ENCODE assay signal across 20 cellular contexts in genomic region chr1:243481101-243481500, GRCh38.
DNase-seq lines count a peak whose midpoint lies in the region; ATAC-seq, FAIRE-seq and TF ChIP-seq lines count a peak whose summit lies in the region.
"Had no signal": no experiment of that assay in that cellular context is flagged by ENCODE, and none has a peak within 500 bp of the region (broad histone marks: within the 10 kb centered on the region; RNA-seq: fewer than 3 reads in every experiment).

No MANE protein-coding gene starts in this region.

- H3K56ac ChIP-seq in H1 (replicated peaks; ENCODE audit: insufficient read length, low read depth, low read length), result no peak overlapping the region

- intact Hi-C loops in left ventricle myocardium superior (cut with micrococcal nuclease), result no loop called here

- no peak overlapping the region for H3K4me3 Mint-ChIP-seq in activated naive CD8-positive, alpha-beta T cell treated with anti-CD3 and anti-CD28 coated beads, Interleukin-2, amount 10 ng/mL, durations not matched to agents 7 days and 5 days
- H3K4me3 Mint-ChIP-seq in activated naive CD8-positive, alpha-beta T cell treated with anti-CD3 and anti-CD28 coated beads for 36 hours, result no peak overlapping the region
- H3K4me3 Mint-ChIP-seq in T-helper 17 cell, result no peak overlapping the region
- H3K4me3 Mint-ChIP-seq: CD14-positive monocyte had no signal

- peak overlapping the region; percentile 60; the same call in 1 of the 2 replicates for H2BK12ac ChIP-seq in H1 (ENCODE audit: low read depth, low read length)

- TF ChIP-seq POLR2A in H1 (IDR thresholded peaks at IDR 0.05; ENCODE audit: control extremely low read depth in 1 of 2, low read depth in 2 of 2, low read length in 2 of 2), result no peak

- no peaks in the 10 kb centered on the region for H3K36me3 ChIP-seq in H1 (ENCODE audit: control insufficient read depth in 2 of 4, insufficient read depth in 4 of 4, low read length in 3 of 4)

- no peak for FAIRE-seq in H1 (lab: Jason Lieb, UNC)
- FAIRE-seq: A549, G401.6, GM18507 had no signal

- H3K4me1 ChIP-seq in H1 (replicated peaks in 1 of 4; ENCODE audit: control insufficient read depth in 3 of 4, insufficient read depth in 4 of 4, low read length in 3 of 4), result peaks cover 3 to 24% (median 18%) of the 10 kb centered on the region in 4 experiments

- POLR2A ChIA-PET in activated naive CD8-positive, alpha-beta T cell treated with anti-CD3 and anti-CD28 coated beads, Interleukin-2, amount 10 ng/mL, durations not matched to agents 7 days and 5 days (lab: Charles Lee), result no interaction called here
- POLR2A ChIA-PET in H1 (lab: Charles Lee; ENCODE audit: partially characterized antibody), result interaction anchor here (0.5 to 1.9 kb wide), 2 partner anchors 10 to 802 kb away, joined by 3 to 7 read pairs; no protein-coding TSS in a partner anchor

- H3K4ac ChIP-seq in H1 (replicated peaks; ENCODE audit: insufficient read length, low read depth, low read length), result peak overlapping the region; percentile 88

- no peaks in the 10 kb centered on the region for H4K20me1 ChIP-seq in H1 (replicated peaks in 1 of 2; ENCODE audit: control insufficient read depth in 1 of 2, insufficient read depth in 2 of 2, low read length in 2 of 2)

- H2AK5ac ChIP-seq in H1 (ENCODE audit: low read depth, low read length), result peak overlapping the region; percentile 94; the same call in 1 of the 2 replicates

- peak; percentile 46 for ATAC-seq in activated naive CD8-positive, alpha-beta T cell treated with anti-CD3 and anti-CD28 coated beads, Interleukin-2, amount 10 ng/mL, durations not matched to agents 7 days and 5 days (ENCODE audit: low read depth)
- ATAC-seq in T-helper 17 cell (no peak), left ventricle myocardium superior (no peak)
- ATAC-seq: Panc1 had no signal

- H4K5ac ChIP-seq in H1 (ENCODE audit: insufficient read length, low read depth, low read length), result no peak overlapping the region

- H4K8ac ChIP-seq in H1 (ENCODE audit: extremely low read depth, insufficient read depth, low read length), result no peak overlapping the region

- H3K14ac ChIP-seq in H1 (ENCODE audit: insufficient read length), result no peak overlapping the region

- no peak overlapping the region for H3K4me2 ChIP-seq in H1 (ENCODE audit: insufficient read depth in 1 of 2, low read depth in 2 of 2, low read length in 2 of 2)
- H3K4me2 ChIP-seq: KMS-11 had no signal

- peak overlapping the region; percentile 32; the same call in 1 of the 2 replicates for H2BK5ac ChIP-seq in H1 (ENCODE audit: low read depth, low read length)

- 90% methylated on average over 5 of the region's 5 CpGs; no CpG with 5 or more reads in 1 of the 2 experiments for WGBS in H1 (ENCODE audit: extremely low coverage in 1 of 2, insufficient coverage in 1 of 2, insufficient read length in 1 of 2, insufficient replicate concordance in 2 of 2, low coverage in 1 of 2, low lambda C conversion rate in 2 of 2, missing lambda C conversion rate in 1 of 2), 2 experiments

- H3K4me1 Mint-ChIP-seq in activated naive CD8-positive, alpha-beta T cell treated with anti-CD3 and anti-CD28 coated beads, Interleukin-2, amount 10 ng/mL, durations not matched to agents 7 days and 5 days, result peaks cover 19% of the 10 kb centered on the region
- H3K4me1 Mint-ChIP-seq in activated naive CD8-positive, alpha-beta T cell treated with anti-CD3 and anti-CD28 coated beads for 36 hours, result peaks cover 9% of the 10 kb centered on the region
- peaks cover 23% of the 10 kb centered on the region for H3K4me1 Mint-ChIP-seq in T-helper 17 cell

- H3K79me1 ChIP-seq in H1 (ENCODE audit: low read depth, low read length), result no peaks in the 10 kb centered on the region

- H3K23me2 ChIP-seq in H1 (ENCODE audit: low read depth, low read length), result peaks cover 16% of the 10 kb centered on the region

- peak overlapping the region; percentile 44 for H4K91ac ChIP-seq in H1 (replicated peaks; ENCODE audit: insufficient read length, low read length)

- no peak for TF ChIP-seq RAD21 in H1 (IDR thresholded peaks at IDR 0.05 in 1 of 2, conservative IDR thresholded peaks at IDR 0.05 in 1 of 2; ENCODE audit: low read depth in 2 of 2, low read length in 2 of 2)

- H3K23ac ChIP-seq in H1 (ENCODE audit: insufficient read length), result no peak overlapping the region

- peak overlapping the region; percentile 82 for H2BK20ac ChIP-seq in H1 (ENCODE audit: low read length)

- H3K9me3 Mint-ChIP-seq in activated naive CD8-positive, alpha-beta T cell treated with anti-CD3 and anti-CD28 coated beads, Interleukin-2, amount 10 ng/mL, durations not matched to agents 7 days and 5 days, result peaks cover 3% of the 10 kb centered on the region
- peaks cover 3% of the 10 kb centered on the region for H3K9me3 Mint-ChIP-seq in activated naive CD8-positive, alpha-beta T cell treated with anti-CD3 and anti-CD28 coated beads for 36 hours

- H3K4me3 ChIP-seq in H1 (ENCODE audit: extremely low read depth in 1 of 4, insufficient read depth in 2 of 4, low read depth in 3 of 4, low read length in 4 of 4), result no peak overlapping the region
- H3K4me3 ChIP-seq: A549 had no signal

- H3K9me3 ChIP-seq in T-helper 17 cell (ENCODE audit: control insufficient read depth, low read length, poor library complexity, severe bottlenecking) (no peaks in the 10 kb centered on the region), H1 (ENCODE audit: insufficient read depth in 2 of 2, low read depth in 1 of 2, low read length in 1 of 2) (no peaks in the 10 kb centered on the region)
- H3K9me3 ChIP-seq: A549 had no signal

- CTCF ChIA-PET in H1 (lab: Charles Lee; ENCODE audit: partially characterized antibody), result interaction anchor here (1.3 kb wide), 1 partner anchor 15 kb away, joined by 4 read pairs; no protein-coding TSS in a partner anchor

- 0 out of 2 replicates have a peak overlapping the region, but pooled peaks have one; percentile 72 for H2BK15ac ChIP-seq in H1 (ENCODE audit: low read length)

- H3K79me2 ChIP-seq in H1 (ENCODE audit: control insufficient read depth in 1 of 2, insufficient read depth in 2 of 2, low read length in 2 of 2), result no peaks in the 10 kb centered on the region

- no peak overlapping the region for H3K9ac ChIP-seq in H1 (replicated peaks in 1 of 4; ENCODE audit: extremely low read depth in 1 of 4, low read depth in 3 of 4, low read length in 3 of 4)
- H3K9ac ChIP-seq: KMS-11 had no signal

- no peak overlapping the region for H3K27ac ChIP-seq in H1 (ENCODE audit: low read depth, low read length)
- H3K27ac ChIP-seq: KMS-11 had no signal

- no peak for DNase-seq in activated naive CD8-positive, alpha-beta T cell treated with anti-CD3 and anti-CD28 coated beads, Interleukin-2, amount 10 ng/mL, durations not matched to agents 7 days and 5 days
- DNase-seq in activated naive CD8-positive, alpha-beta T cell treated with anti-CD3 and anti-CD28 coated beads for 36 hours, result no peak
- DNase-seq in T-helper 17 cell, result no peak
- DNase-seq in H1 (ENCODE audit: low read depth in 1 of 2, low spot score in 2 of 2), result no peak
- no peak for DNase-seq in NCI-H1092 treated with DMSO at 0.1 percent for 48 hours (lab: John Stamatoyannopoulos, UW)
- no peak for DNase-seq in SW480 (ENCODE audit: low spot score)
- DNase-seq in left ventricle myocardium superior, result no peak
- DNase-seq: IMR-90, NCI-H1105 treated with DMSO at 0.1 percent for 48 hours, NCI-H2029 treated with DMSO at 0.1 percent for 48 hours, NCI-H345, NCI-H524 treated with DMSO at 0.1 percent for 48 hours, NCI-H82 had no signal

- no peak overlapping the region for H2AFZ ChIP-seq in H1 (ENCODE audit: low read length)

- no peaks in the 10 kb centered on the region for H3K27me3 Mint-ChIP-seq in activated naive CD8-positive, alpha-beta T cell treated with anti-CD3 and anti-CD28 coated beads, Interleukin-2, amount 10 ng/mL, durations not matched to agents 7 days and 5 days
- no peaks in the 10 kb centered on the region for H3K27me3 Mint-ChIP-seq in activated naive CD8-positive, alpha-beta T cell treated with anti-CD3 and anti-CD28 coated beads for 36 hours
- H3K27me3 Mint-ChIP-seq in T-helper 17 cell, result no peaks in the 10 kb centered on the region

- no peak overlapping the region for H3K27ac Mint-ChIP-seq in activated naive CD8-positive, alpha-beta T cell treated with anti-CD3 and anti-CD28 coated beads, Interleukin-2, amount 10 ng/mL, durations not matched to agents 7 days and 5 days
- H3K27ac Mint-ChIP-seq in activated naive CD8-positive, alpha-beta T cell treated with anti-CD3 and anti-CD28 coated beads for 36 hours, result no peak overlapping the region
- peak overlapping the region; percentile 69 for H3K27ac Mint-ChIP-seq in T-helper 17 cell
- H3K27ac Mint-ChIP-seq: B cell had no signal

- TF ChIP-seq EP300 in H1 (IDR thresholded peaks at IDR 0.05; ENCODE audit: borderline replicate concordance in 1 of 2, low read depth in 2 of 2, low read length in 2 of 2), result no peak

- peak overlapping the region; percentile 78; the same call in 1 of the 2 replicates for H3K18ac ChIP-seq in H1 (ENCODE audit: extremely low read depth, low read length)

- no peak for TF ChIP-seq CTCF in H1 (IDR thresholded peaks at IDR 0.05; ENCODE audit: control extremely low read depth in 1 of 3, insufficient read depth in 1 of 3, low read depth in 1 of 3, low read length in 3 of 3)

- H2BK120ac ChIP-seq in H1 (replicated peaks; ENCODE audit: low read depth, low read length), result no peak overlapping the region

- H3K27me3 ChIP-seq in H1 (replicated peaks in 1 of 4; ENCODE audit: control insufficient read depth in 3 of 4, extremely low read depth in 1 of 4, insufficient read depth in 3 of 4, low read length in 3 of 4), result peaks cover 0 to 5% (median 2%) of the 10 kb centered on the region in 4 experiments; a peak in 3 of 7 replicates

- H3K36me3 Mint-ChIP-seq in activated naive CD8-positive, alpha-beta T cell treated with anti-CD3 and anti-CD28 coated beads, Interleukin-2, amount 10 ng/mL, durations not matched to agents 7 days and 5 days, result peaks cover 2% of the 10 kb centered on the region
- peaks cover 3% of the 10 kb centered on the region for H3K36me3 Mint-ChIP-seq in activated naive CD8-positive, alpha-beta T cell treated with anti-CD3 and anti-CD28 coated beads for 36 hours
- H3K36me3 Mint-ChIP-seq in T-helper 17 cell (ENCODE audit: low read depth), result peaks cover 5% of the 10 kb centered on the region

TF ChIP-seq in H1, 55 proteins besides CTCF, POLR2A, EP300 and RAD21 (continues in another document):
- no peak for TF ChIP-seq SIX5 (IDR thresholded peaks at IDR 0.05; ENCODE audit: low read depth, low read length)
- no peak for TF ChIP-seq ATF2 (IDR thresholded peaks at IDR 0.05; ENCODE audit: low read length)
- no peak for TF ChIP-seq SIN3A (conservative IDR thresholded peaks at IDR 0.05 in 1 of 2, IDR thresholded peaks at IDR 0.05 in 1 of 2; ENCODE audit: low read depth in 1 of 2, low read length in 2 of 2)
